Comparison of ENCODE assay signal across 8 cellular contexts in the genomic region with DNA sequence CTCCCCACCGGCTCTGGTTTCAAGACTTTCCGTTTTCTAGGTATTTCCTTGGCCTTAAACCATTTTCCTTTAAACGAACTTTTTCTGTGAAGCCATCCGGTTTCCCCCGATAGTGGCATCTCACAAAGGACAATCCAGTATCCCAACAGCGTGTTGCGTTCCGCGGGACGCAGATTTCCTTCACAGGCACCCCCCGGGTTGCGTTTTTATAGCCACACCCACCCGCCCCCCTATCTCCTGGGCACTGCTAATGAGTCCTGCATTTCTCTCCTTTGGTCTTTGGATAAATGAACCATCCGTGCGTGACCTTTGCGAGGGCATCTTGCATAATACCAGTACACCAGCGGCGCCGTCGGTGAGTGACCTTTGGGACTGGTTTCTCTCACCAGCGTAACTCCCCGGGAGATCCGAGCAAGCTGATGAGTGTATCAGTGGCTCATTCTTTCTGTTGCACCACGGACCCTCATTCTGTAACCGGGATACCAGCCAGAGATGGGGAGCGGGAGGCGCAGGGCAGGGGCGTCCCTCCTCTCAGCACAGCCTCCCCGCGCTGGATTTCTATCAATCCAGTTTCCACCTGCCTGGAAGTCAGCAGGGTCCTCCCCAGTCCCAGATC. TPM values are rescaled to one million over a fixed set of nuclear protein-coding genes. Genes with fewer than 3 reads are reported as not detected.
A peak's percentile ranks its signal among the peaks of the same experiment; 100 is the strongest.
DNase-seq lines count a peak whose midpoint lies in the region; ATAC-seq, FAIRE-seq and TF ChIP-seq lines count a peak whose summit lies in the region.

No MANE protein-coding gene starts in this region.

- no peaks in the 10 kb centered on the region for H3K27me3 Mint-ChIP-seq in Calu3 (ENCODE audit: unreplicated experiment)
- H3K27me3 Mint-ChIP-seq in activated T-cell treated with anti-CD3 and anti-CD28 coated beads, Interleukin-2, amount 50 U/mL, for 72 hours (ENCODE audit: low read depth), result no peaks in the 10 kb centered on the region
- peaks cover 4% of the 10 kb centered on the region for H3K27me3 Mint-ChIP-seq in glutamatergic neuron (ENCODE audit: unreplicated experiment)

- intact Hi-C loops in Calu3 (cut with micrococcal nuclease; ENCODE audit: unreplicated experiment) (loop anchor here (2.0 kb wide), 1 partner anchor 56 kb away; no protein-coding TSS in a partner anchor), psoas muscle (cut with DNase I) (loop anchor here (1.0 to 10.0 kb wide), 2 partner anchors 55 to 126 kb away; no protein-coding TSS in a partner anchor)

- H3K4me3 ChIP-seq in psoas muscle, result peak overlapping the region; percentile 95

- CTCF ChIA-PET in Calu3 (lab: Charles Lee), result interaction anchor here (0.6 to 1.6 kb wide), 5 partner anchors 20 to 259 kb away, joined by 3 to 7 read pairs (median 4); no protein-coding TSS in a partner anchor

- peaks cover 0 to 16% of the 10 kb centered on the region in 2 donors for H3K36me3 ChIP-seq in psoas muscle (ENCODE audit: insufficient read depth in 1 of 2, low read depth in 1 of 2)

- no peak for FAIRE-seq in GM12891 (lab: Jason Lieb, UNC)

- H3K4me3 Mint-ChIP-seq in Calu3 (ENCODE audit: low read depth, unreplicated experiment) (peak overlapping the region; percentile 86), glutamatergic neuron (ENCODE audit: unreplicated experiment) (peak overlapping the region; percentile 94)
- peak overlapping the region; percentile 92 to 95 for H3K4me3 Mint-ChIP-seq in activated T-cell treated with anti-CD3 and anti-CD28 coated beads, Interleukin-2, amount 50 U/mL, for 72 hours

- peak; percentile 14 for ATAC-seq in GM21360 (IDR thresholded peaks at IDR 0.05; ENCODE audit: unreplicated experiment)
- peak; percentile 69 to 70 for ATAC-seq in activated T-cell treated with anti-CD3 and anti-CD28 coated beads, Interleukin-2, amount 50 U/mL, for 72 hours (replicated peaks in 1 of 2)
- peak; percentile 18 to 69 (median 51) for ATAC-seq in psoas muscle

- H3K9me3 ChIP-seq in psoas muscle, result no peaks in the 10 kb centered on the region

- 0 to 2% (median 1%) methylated on average over 25 to 30 of the region's 30 CpGs for WGBS in psoas muscle, 3 donors

- no peak overlapping the region for H3K27ac Mint-ChIP-seq in Calu3 (ENCODE audit: unreplicated experiment)
- H3K27ac Mint-ChIP-seq in activated T-cell treated with anti-CD3 and anti-CD28 coated beads, Interleukin-2, amount 50 U/mL, for 72 hours, result peak overlapping the region; percentile 76
- peak overlapping the region; percentile 82 for H3K27ac Mint-ChIP-seq in glutamatergic neuron (ENCODE audit: unreplicated experiment)

- TF ChIP-seq CTCF in Calu3 (IDR thresholded peaks at IDR 0.05; ENCODE audit: unreplicated experiment), result no peak
- TF ChIP-seq CTCF in glutamatergic neuron (IDR thresholded peaks at IDR 0.05; ENCODE audit: partially characterized antibody, unreplicated experiment), result no peak
- no peak for TF ChIP-seq CTCF in psoas muscle (IDR thresholded peaks at IDR 0.05)

- H3K27ac ChIP-seq in psoas muscle, result peak overlapping the region; percentile 99

- in situ Hi-C loops in KBM-7 (cut with MboI; ENCODE audit: low pct_unique_long_range_greater_than_20kb, low sequenced_read_pairs), result loop anchor here (25.0 kb wide), 1 partner anchor 1013 kb away; a partner anchor contains a TSS

- H3K4me1 Mint-ChIP-seq in Calu3 (ENCODE audit: low read depth, unreplicated experiment) (no peaks in the 10 kb centered on the region), glutamatergic neuron (ENCODE audit: low read depth, unreplicated experiment) (no peaks in the 10 kb centered on the region)
- peaks cover 36% of the 10 kb centered on the region for H3K4me1 Mint-ChIP-seq in activated T-cell treated with anti-CD3 and anti-CD28 coated beads, Interleukin-2, amount 50 U/mL, for 72 hours (ENCODE audit: low read depth)

- no peak for TF ChIP-seq POLR2A in GM12891 (IDR thresholded peaks at IDR 0.05; ENCODE audit: low read depth, low read length)

- H3K27me3 ChIP-seq in psoas muscle (ENCODE audit: insufficient read depth in 3 of 3, low read length in 2 of 3), result no peaks in the 10 kb centered on the region

- peaks cover 20% of the 10 kb centered on the region for H3K4me1 ChIP-seq in psoas muscle

- BruUV-seq in Calu3 (replicated peaks; lab: Mats Ljungman, UMichigan), result no TSS peak

- H3K36me3 Mint-ChIP-seq in Calu3 (ENCODE audit: insufficient read depth, unreplicated experiment) (peaks cover 13% of the 10 kb centered on the region), glutamatergic neuron (ENCODE audit: unreplicated experiment) (no peaks in the 10 kb centered on the region)
- peaks cover 2 to 6% of the 10 kb centered on the region in 2 donors for H3K36me3 Mint-ChIP-seq in activated T-cell treated with anti-CD3 and anti-CD28 coated beads, Interleukin-2, amount 50 U/mL, for 72 hours (ENCODE audit: insufficient read depth in 2 of 2)

- no peak for DNase-seq in Calu3
- DNase-seq in KBM-7, result peak; percentile 80
- peak in 1 of 2 donors; percentile 83 for DNase-seq in activated T-cell treated with anti-CD3 and anti-CD28 coated beads, Interleukin-2, amount 50 U/mL, for 72 hours
- DNase-seq in glutamatergic neuron, result no peak
- DNase-seq in psoas muscle, result peak in 1 of 2 donors; percentile 85
- no peak for DNase-seq in GM12891 (ENCODE audit: insufficient read length, low spot score)
- DNase-seq in NCI-H2107 (lab: John Stamatoyannopoulos, UW), result no peak

- H3K9me3 Mint-ChIP-seq in Calu3 (ENCODE audit: low read depth, unreplicated experiment) (no peaks in the 10 kb centered on the region), glutamatergic neuron (ENCODE audit: unreplicated experiment) (no peaks in the 10 kb centered on the region)
- no peaks in the 10 kb centered on the region for H3K9me3 Mint-ChIP-seq in activated T-cell treated with anti-CD3 and anti-CD28 coated beads, Interleukin-2, amount 50 U/mL, for 72 hours

TF ChIP-seq in GM12891, 5 proteins besides CTCF, POLR2A, EP300 and RAD21:
- TF ChIP-seq SPI1 (IDR thresholded peaks at IDR 0.05; ENCODE audit: low read depth, low read length) (no peak), POLR2AphosphoS5 (IDR thresholded peaks at IDR 0.05; ENCODE audit: low read depth, low read length) (no peak), PAX5 (IDR thresholded peaks at IDR 0.05; ENCODE audit: insufficient read depth, low read length, severe bottlenecking) (no peak), TAF1 (IDR thresholded peaks at IDR 0.05; ENCODE audit: low read depth, low read length) (no peak), POU2F2 (IDR thresholded peaks at IDR 0.05; ENCODE audit: low read depth, low read length) (no peak)

RNA-seq across cellular contexts. Expression of gene NQO2, which starts 0.6 kb away (rescaled TPM):
- total RNA-seq in Calu3 (2022), result 11.5 and 12.0 TPM in 2 replicates
- 10 to 100 TPM; 32.7 to 47.3 TPM for total RNA-seq in activated T-cell treated with anti-CD3 and anti-CD28 coated beads, Interleukin-2, amount 50 U/mL, for 72 hours
- 28.1 TPM for total RNA-seq in glutamatergic neuron (ENCODE audit: unreplicated experiment)
- 100 to 1,000 TPM in 2 of 4 donors, 10 to 100 TPM in 2; 42.8 to 129 (median 101) TPM for total RNA-seq in psoas muscle
- 100 to 1,000 TPM in 2 of 3 donors, 10 to 100 TPM in 1; 80.1 to 201 (median 159) TPM for polyA plus RNA-seq in psoas muscle
- polyA plus RNA-seq in GM12891 (2012; ENCODE audit: low read depth, missing spikeins), result 0.63 TPM

RNA-seq across cellular contexts. Expression of gene SERPINB6, which starts 27.7 kb away (rescaled TPM):
- total RNA-seq in Calu3 (2022), result 53.1 and 60.9 TPM in 2 replicates
- 100 to 1,000 TPM in 1 of 2 donors, 10 to 100 TPM in 1; 64.9 to 114 TPM for total RNA-seq in activated T-cell treated with anti-CD3 and anti-CD28 coated beads, Interleukin-2, amount 50 U/mL, for 72 hours
- 14.0 TPM for total RNA-seq in glutamatergic neuron (ENCODE audit: unreplicated experiment)
- total RNA-seq in psoas muscle, result 100 to 1,000 TPM in 3 of 4 donors, 10 to 100 TPM in 1; 92.3 to 205 (median 141) TPM
- polyA plus RNA-seq in psoas muscle, result 100 to 1,000 TPM; 161 to 239 (median 174) TPM
- polyA plus RNA-seq in GM12891 (2012; ENCODE audit: low read depth, missing spikeins), result 1.7 TPM

Comparison
In these comparisons a context has a peak if more than half of its experiments do, and no peak if none do; other contexts are left out.
1. ATAC-seq: peak in every context shown above with its lines; median percentile 70 in activated T-cell treated with anti-CD3 and anti-CD28 coated beads, Interleukin-2, amount 50 U/mL, for 72 hours; 51 in psoas muscle; 14 in GM21360.